Comparison of ENCODE assay signal across 9 cellular contexts in the genomic region with DNA sequence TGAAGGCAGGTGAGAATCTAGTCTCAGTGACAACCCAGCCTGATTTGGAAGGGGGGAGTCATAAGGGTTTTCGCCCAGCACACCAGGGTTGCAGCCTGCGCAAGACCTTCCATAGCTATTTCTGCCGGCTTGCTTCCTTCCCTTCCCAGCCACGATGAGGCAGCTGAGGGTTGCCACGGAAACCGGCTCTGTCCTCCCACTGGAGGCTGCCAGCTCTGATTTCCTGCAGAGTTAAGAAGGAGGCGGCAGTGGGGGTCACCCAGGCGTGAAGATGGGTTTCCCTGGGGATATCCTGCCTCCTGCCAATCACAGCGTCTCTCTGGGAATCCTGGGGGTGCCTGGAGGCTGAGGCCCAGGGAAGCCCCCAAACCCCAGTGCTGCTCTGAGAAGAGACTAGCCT. TPM values are rescaled to one million over a fixed set of nuclear protein-coding genes. Genes with fewer than 3 reads are reported as not detected.
DNase-seq lines count a peak whose midpoint lies in the region; ATAC-seq and TF ChIP-seq lines count a peak whose summit lies in the region.
"Had no signal": no experiment of that assay in that cellular context is flagged by ENCODE, and none has a peak within 500 bp of the region (broad histone marks: within the 10 kb centered on the region; RNA-seq: fewer than 3 reads in every experiment).

No MANE protein-coding gene starts in this region.

- H4K20me1 ChIP-seq in mammary epithelial cell (ENCODE audit: insufficient read depth, low read length): no peaks in the 10 kb centered on the region

- H3K27me3 ChIP-seq in mammary epithelial cell (ENCODE audit: insufficient read depth, low read length): no peaks in the 10 kb centered on the region

- in situ Hi-C loops in mammary epithelial cell (cut with MboI; ENCODE audit: low sequenced_read_pairs in 2 of 2): no loop called here

- 69% methylated on average over 8 of the region's 9 CpGs for WGBS in mammary epithelial cell (ENCODE audit: low coverage, missing lambda C conversion rate)

- ATAC-seq in GM21529 (IDR thresholded peaks at IDR 0.05; ENCODE audit: unreplicated experiment) (no peak), GM21423 (IDR thresholded peaks at IDR 0.05; ENCODE audit: unreplicated experiment) (no peak)

- no peak overlapping the region for H3K9ac ChIP-seq in mammary epithelial cell (ENCODE audit: insufficient read depth, low read length)

- intact Hi-C loops in mammary epithelial cell (cut with micrococcal nuclease): no loop called here

- no peak overlapping the region for H3K4me3 ChIP-seq in fibroblast of villous mesenchyme (ENCODE audit: low read depth, low read length)
- H3K4me3 ChIP-seq in mammary epithelial cell (replicated peaks in 1 of 3; ENCODE audit: insufficient read depth in 1 of 3, low read depth in 2 of 3, low read length in 3 of 3): no peak overlapping the region

- no TSS peak for BruUV-seq in mammary epithelial cell (replicated peaks; lab: Mats Ljungman, UMichigan)

- CTCF ChIA-PET in mammary epithelial cell (lab: Charles Lee; ENCODE audit: low non-redundant PET): no interaction called here

- no peaks in the 10 kb centered on the region for H3K36me3 ChIP-seq in mammary epithelial cell (ENCODE audit: insufficient read depth, low read length)

- TF ChIP-seq CTCF in fibroblast of villous mesenchyme (IDR thresholded peaks at IDR 0.05; ENCODE audit: insufficient read depth, low read depth, low read length) (no peak), mammary epithelial cell (conservative IDR thresholded peaks at IDR 0.05 in 1 of 2, IDR thresholded peaks at IDR 0.05 in 1 of 2; ENCODE audit: extremely low read depth in 1 of 2, insufficient read depth in 1 of 2, low read depth in 1 of 2, low read length in 2 of 2) (no peak)

- no peak overlapping the region for H3K27ac ChIP-seq in mammary epithelial cell (ENCODE audit: insufficient read depth, low read depth, low read length)

- dilution Hi-C loops in mammary epithelial cell (cut with HindIII; ENCODE audit: low sequenced_read_pairs): no loop called here

- DNase-seq in NCI-H82 (lab: John Stamatoyannopoulos, UW) (peak; percentile 62), NCI-H82 treated with DMSO at 0.1 percent for 48 hours (lab: John Stamatoyannopoulos, UW; ENCODE audit: unreplicated experiment) (no peak), NCI-H69 (lab: John Stamatoyannopoulos, UW) (peak; percentile 87), fibroblast of villous mesenchyme (ENCODE audit: low read depth) (peak; percentile 8), stromal cell of bone marrow (ENCODE audit: low read depth) (peak; percentile 10), mammary epithelial cell (no peak)
- DNase-seq: NCI-H1048 had no signal

- no peaks in the 10 kb centered on the region for H3K79me2 ChIP-seq in mammary epithelial cell (ENCODE audit: insufficient read depth, low read length)

- no peaks in the 10 kb centered on the region for H3K4me1 ChIP-seq in mammary epithelial cell (ENCODE audit: insufficient read depth, low read length)

- no peak overlapping the region for H3K4me2 ChIP-seq in mammary epithelial cell (ENCODE audit: insufficient read depth, low read depth, low read length)

- no peaks in the 10 kb centered on the region for H3K9me3 ChIP-seq in mammary epithelial cell (replicated peaks; ENCODE audit: insufficient read depth, low read length)

- no peak overlapping the region for H2AFZ ChIP-seq in mammary epithelial cell (ENCODE audit: low read depth, low read length)

RNA-seq across cellular contexts. Expression of gene KCNB1, which starts 23.1 kb away (rescaled TPM):
- total RNA-seq in fibroblast of villous mesenchyme: 0.32 TPM in 1 of 2 replicates, not detected in the other
- under 1 TPM in 1 of 2 donors, not detected in 1; 0.17 TPM for total RNA-seq in mammary epithelial cell
- polyA plus RNA-seq in mammary epithelial cell: 0.01 TPM
- polyA minus RNA-seq in mammary epithelial cell: not detected

Comparison
In these comparisons a context has a peak if more than half of its experiments do, and no peak if none do; other contexts are left out.
1. DNase-seq: peak in NCI-H82 (single experiment), NCI-H69 (single experiment), fibroblast of villous mesenchyme (single experiment) and stromal cell of bone marrow (single experiment); none in NCI-H82 treated with DMSO at 0.1 percent for 48 hours (single experiment) and mammary epithelial cell (single experiment).